Comparison of ENCODE assay signal across 8 cellular contexts in genomic region chr2:169573974-169574299, GRCh38. TPM values are rescaled to one million over a fixed set of nuclear protein-coding genes. Genes with fewer than 3 reads are reported as not detected.
DNase-seq lines count a peak whose midpoint lies in the region; ATAC-seq, FAIRE-seq and TF ChIP-seq lines count a peak whose summit lies in the region.

No MANE protein-coding gene starts in this region.

- intact Hi-C loops in naive thymus-derived CD4-positive, alpha-beta T cell (cut with micrococcal nuclease), result loop anchor here (1.0 to 5.0 kb wide), 8 partner anchors 10 to 1354 kb away; partner anchors contain the start of genes BBS5 (in 2 of the 2), CFAP210 (in 2 of the 2), PHOSPHO2 (in 2 of the 2) and PPIG (in 2 of the 2)

- peaks cover 14 to 32% (median 24%) of the 10 kb centered on the region in 7 donors for H3K4me1 Mint-ChIP-seq in naive thymus-derived CD4-positive, alpha-beta T cell

- peaks cover 0 to 12% (median 4%) of the 10 kb centered on the region in 5 donors for H3K36me3 Mint-ChIP-seq in naive thymus-derived CD4-positive, alpha-beta T cell

- H3K4me3 ChIP-seq in BJ (ENCODE audit: low read depth, low read length), result peak overlapping the region; percentile 67
- peak overlapping the region; percentile 92; the same call in 1 of the 2 replicates for H3K4me3 ChIP-seq in HL-60 (replicated peaks; ENCODE audit: insufficient read depth, low read length)
- H3K4me3 ChIP-seq in cardiac fibroblast (replicated peaks in 1 of 2; ENCODE audit: low read depth in 2 of 2, low read length in 2 of 2), result peak overlapping the region; percentile 65 to 71
- peak overlapping the region; percentile 93 for H3K4me3 ChIP-seq in naive thymus-derived CD4-positive, alpha-beta T cell (ENCODE audit: low read length)

- TF ChIP-seq CTCF in BJ (IDR thresholded peaks at IDR 0.05; ENCODE audit: insufficient read depth, low read depth, low read length) (no peak), HL-60 (IDR thresholded peaks at IDR 0.05; ENCODE audit: insufficient read depth, low read length) (no peak), cardiac fibroblast (IDR thresholded peaks at IDR 0.05; ENCODE audit: low read depth, low read length) (no peak)

- H3K27me3 Mint-ChIP-seq in naive thymus-derived CD4-positive, alpha-beta T cell, result peaks cover 0 to 4% (median 0%) of the 10 kb centered on the region in 5 donors

- CTCF ChIA-PET in BJ (lab: Yijun Ruan, JAX), result interaction anchor here (1.1 kb wide), 1 partner anchor 196 kb away, joined by 4 read pairs; no protein-coding TSS in a partner anchor
- CTCF ChIA-PET in naive thymus-derived CD4-positive, alpha-beta T cell (lab: Charles Lee), result interaction anchor here (0.7 to 1.7 kb wide), 3 partner anchors 11 to 1865 kb away, joined by 3 to 5 read pairs (median 4); partner anchors contain the start of gene PPIG

- H3K4me3 Mint-ChIP-seq in naive thymus-derived CD4-positive, alpha-beta T cell, result peak overlapping the region; percentile 88 to 99 (median 94)

- H3K27ac Mint-ChIP-seq in naive thymus-derived CD4-positive, alpha-beta T cell, result peak overlapping the region; percentile 74 to 95 (median 91)

- FAIRE-seq in GM12891 (lab: Jason Lieb, UNC), result no peak

- H3K4me1 ChIP-seq in naive thymus-derived CD4-positive, alpha-beta T cell (ENCODE audit: control insufficient read depth in 2 of 2, insufficient read depth in 2 of 2, low read length in 2 of 2), result peaks cover 4 to 5% of the 10 kb centered on the region in 2 donors

- no peaks in the 10 kb centered on the region for H3K9me3 Mint-ChIP-seq in naive thymus-derived CD4-positive, alpha-beta T cell

- H3K27me3 ChIP-seq in BJ (ENCODE audit: control insufficient read depth, insufficient read depth, low read length) (0 out of 2 replicates have a peak, but pooled peaks cover under 1% of the 10 kb centered on the region), HL-60 (ENCODE audit: insufficient read depth, poor library complexity, severe bottlenecking) (no peaks in the 10 kb centered on the region)
- H3K27me3 ChIP-seq in naive thymus-derived CD4-positive, alpha-beta T cell (ENCODE audit: control insufficient read depth in 2 of 2, insufficient read depth in 2 of 2, low read length in 2 of 2), result no peaks in the 10 kb centered on the region

- no peak for TF ChIP-seq POLR2A in GM12891 (IDR thresholded peaks at IDR 0.05; ENCODE audit: low read depth, low read length)

- H3K9me3 ChIP-seq in naive thymus-derived CD4-positive, alpha-beta T cell (ENCODE audit: control insufficient read depth in 2 of 3, low read length in 3 of 3), result no peaks in the 10 kb centered on the region

- ATAC-seq in naive thymus-derived CD4-positive, alpha-beta T cell, result no peak

- POLR2A ChIA-PET in BJ (lab: Charles Lee), result no interaction called here
- POLR2A ChIA-PET in naive thymus-derived CD4-positive, alpha-beta T cell (lab: Charles Lee), result interaction anchor here (0.6 to 3.1 kb wide), 4 partner anchors 11 to 225 kb away, joined by 3 to 28 read pairs (median 4); partner anchors contain the start of genes BBS5, PPIG and SSB

- H3K27ac ChIP-seq in HL-60 (replicated peaks), result no peak overlapping the region
- H3K27ac ChIP-seq in naive thymus-derived CD4-positive, alpha-beta T cell (ENCODE audit: low read depth, low read length), result peak overlapping the region; percentile 80

- DNase-seq in BJ (ENCODE audit: low read depth), result no peak
- DNase-seq in HL-60 (ENCODE audit: low read depth in 1 of 2, low spot score in 1 of 2), result no peak
- no peak for DNase-seq in cardiac fibroblast (ENCODE audit: low read depth in 2 of 2)
- DNase-seq in naive thymus-derived CD4-positive, alpha-beta T cell, result no peak
- no peak for DNase-seq in GM12891 (ENCODE audit: insufficient read length, low spot score)
- DNase-seq in NCI-H1092 (lab: John Stamatoyannopoulos, UW), result no peak
- no peak for DNase-seq in NCI-H2171 (lab: John Stamatoyannopoulos, UW)
- DNase-seq in stimulated activated CD4-positive, alpha-beta T cell treated with anti-CD3 and anti-CD28 coated beads, Interleukin-1b, Interleukin-23, amount 100 ng/mL, for 48 hours, result no peak

- H3K36me3 ChIP-seq in BJ (ENCODE audit: control insufficient read depth, insufficient read depth, low read length), result no peaks in the 10 kb centered on the region
- H3K36me3 ChIP-seq in naive thymus-derived CD4-positive, alpha-beta T cell (ENCODE audit: control insufficient read depth in 2 of 3, insufficient read depth in 3 of 3, low read length in 3 of 3), result no peaks in the 10 kb centered on the region

TF ChIP-seq in GM12891, 5 proteins besides CTCF, POLR2A, EP300 and RAD21:
- TF ChIP-seq POLR2AphosphoS5 (IDR thresholded peaks at IDR 0.05; ENCODE audit: low read depth, low read length), result no peak
- TF ChIP-seq SPI1 (IDR thresholded peaks at IDR 0.05; ENCODE audit: low read depth, low read length), result no peak
- TF ChIP-seq PAX5 (IDR thresholded peaks at IDR 0.05; ENCODE audit: insufficient read depth, low read length, severe bottlenecking), result no peak
- TF ChIP-seq POU2F2 (IDR thresholded peaks at IDR 0.05; ENCODE audit: low read depth, low read length), result no peak
- TF ChIP-seq TAF1 (IDR thresholded peaks at IDR 0.05; ENCODE audit: low read depth, low read length), result no peak

RNA-seq across cellular contexts. Expression of gene FASTKD1, which starts 0.3 kb away (rescaled TPM):
- polyA plus RNA-seq in BJ (2011; rRNA removed), result 5.8 and 13.5 TPM in 2 replicates
- polyA minus RNA-seq in BJ (2011; rRNA and poly(A)+ RNA removed), result 5.2 and 5.5 TPM in 2 replicates
- 10 to 100 TPM; 13.5 to 43.5 (median 31.0) TPM for total RNA-seq in naive thymus-derived CD4-positive, alpha-beta T cell
- 10 to 100 TPM; 16.3 to 16.6 TPM for polyA plus RNA-seq in naive thymus-derived CD4-positive, alpha-beta T cell
- 43.0 TPM for polyA plus RNA-seq in GM12891 (2012; ENCODE audit: low read depth, missing spikeins)

RNA-seq across cellular contexts. Expression of gene PPIG, which starts 10.2 kb away (rescaled TPM):
- 11.7 and 19.1 TPM in 2 replicates for polyA plus RNA-seq in BJ (2011; rRNA removed)
- 6.2 and 6.3 TPM in 2 replicates for polyA minus RNA-seq in BJ (2011; rRNA and poly(A)+ RNA removed)
- total RNA-seq in naive thymus-derived CD4-positive, alpha-beta T cell, result 10 to 100 TPM; 50.6 to 86.1 (median 73.7) TPM
- 100 to 1,000 TPM in 1 of 2 donors, 10 to 100 TPM in 1; 71.8 to 104 TPM for polyA plus RNA-seq in naive thymus-derived CD4-positive, alpha-beta T cell
- 51.7 TPM for polyA plus RNA-seq in GM12891 (2012; ENCODE audit: low read depth, missing spikeins)
